ENCODE assay signal across 8 cellular contexts in genomic region chr1:9004731-9005708, GRCh38. TPM values are rescaled to one million over a fixed set of nuclear protein-coding genes. Genes with fewer than 3 reads are reported as not detected.
DNase-seq lines count a peak whose midpoint lies in the region; ATAC-seq, FAIRE-seq and TF ChIP-seq lines count a peak whose summit lies in the region.

No MANE protein-coding gene starts in this region.

- no peak for TF ChIP-seq POLR2A in GM12892 (IDR thresholded peaks at IDR 0.05; ENCODE audit: low read depth, low read length)

- no peak for ATAC-seq in HG02884 (IDR thresholded peaks at IDR 0.05; ENCODE audit: unreplicated experiment)

- H3K4me3 ChIP-seq in A673 (ENCODE audit: low read depth, low read length, poor library complexity, severe bottlenecking): no peak overlapping the region
- H3K4me3 ChIP-seq in liver (ENCODE audit: low read depth in 1 of 3, low read length in 3 of 3): no peak overlapping the region

- no peak overlapping the region for H3K9ac ChIP-seq in liver (ENCODE audit: low read depth in 1 of 2, low read length in 2 of 2)

- H3K4me1 ChIP-seq in A673 (ENCODE audit: insufficient read depth, low read length, poor library complexity, severe bottlenecking) (no peaks in the 10 kb centered on the region), liver (ENCODE audit: control insufficient read depth in 4 of 4, insufficient read depth in 4 of 4, low read length in 3 of 4) (no peaks in the 10 kb centered on the region)

- no peaks in the 10 kb centered on the region for H3K27me3 ChIP-seq in A673 (replicated peaks; ENCODE audit: insufficient read depth, low read depth, low read length, poor library complexity)
- no peaks in the 10 kb centered on the region for H3K27me3 ChIP-seq in liver (ENCODE audit: control insufficient read depth in 4 of 4, insufficient read depth in 4 of 4, low read length in 3 of 4)

- POLR2A ChIA-PET in A673 (lab: Charles Lee; ENCODE audit: low non-redundant PET): interaction anchor here (0.6 kb wide), 1 partner anchor 130 kb away, joined by 11 read pairs; no protein-coding TSS in a partner anchor

- 52% methylated on average over 28 of the region's 28 CpGs for WGBS in liver

- H3K36me3 ChIP-seq in A673 (ENCODE audit: insufficient read depth, low read length, poor library complexity, severe bottlenecking) (no peaks in the 10 kb centered on the region), liver (ENCODE audit: control insufficient read depth in 4 of 4, insufficient read depth in 3 of 4, low read depth in 1 of 4, low read length in 3 of 4) (no peaks in the 10 kb centered on the region)

- DNase-seq in A673 (ENCODE audit: low spot score) (peak; percentile 88), GM12892 (ENCODE audit: insufficient read length) (peak; percentile 84), NCI-H345 (lab: John Stamatoyannopoulos, UW) (peak; percentile 17), cerebellar cortex (ENCODE audit: low spot score) (peak; percentile 61)
- peak; percentile 71 to 80 for DNase-seq in activated CD4-positive, alpha-beta T cell treated with anti-CD3 and anti-CD28 coated beads for 4 hours
- DNase-seq in stimulated activated CD4-positive, alpha-beta T cell treated with anti-CD3 and anti-CD28 coated beads, Interleukin-4, amount 100 ng/mL, for 48 hours (ENCODE audit: low read depth in 2 of 2): peak; percentile 77 to 90

- TF ChIP-seq CTCF in A673 (conservative IDR thresholded peaks at IDR 0.05; ENCODE audit: low read depth, low read length): peak; percentile 96
- TF ChIP-seq CTCF in liver (IDR thresholded peaks at IDR 0.05; ENCODE audit: low read depth, low read length, missing input control): peak; percentile 87

- CTCF ChIA-PET in A673 (lab: Charles Lee): interaction anchor here (0.6 to 1.6 kb wide), 25 partner anchors 10 to 1030 kb away, joined by 3 to 38 read pairs (median 5); no protein-coding TSS in a partner anchor

- intact Hi-C loops in A673 (cut with micrococcal nuclease; ENCODE audit: unreplicated experiment): loop anchor here (5.0 kb wide), 2 partner anchors 88 to 97 kb away; no protein-coding TSS in a partner anchor

- FAIRE-seq in GM12892 (lab: Jason Lieb, UNC): peak; percentile 80

- H3K27ac ChIP-seq in A673 (ENCODE audit: low read depth, low read length, poor library complexity, severe bottlenecking) (no peak overlapping the region), liver (ENCODE audit: low read depth in 1 of 2, low read length in 2 of 2) (no peak overlapping the region)

- no TSS peak for BruUV-seq in A673 (replicated peaks; lab: Mats Ljungman, UMichigan)

- peak; percentile 78 to 87 for TF ChIP-seq RAD21 in liver (IDR thresholded peaks at IDR 0.05)

- H3K9me3 ChIP-seq in A673 (ENCODE audit: low read depth, low read length, poor library complexity, severe bottlenecking) (no peaks in the 10 kb centered on the region), liver (ENCODE audit: control insufficient read depth in 4 of 4, low read length in 3 of 4) (no peaks in the 10 kb centered on the region)

TF ChIP-seq in liver, 16 proteins besides CTCF, POLR2A, EP300 and RAD21:
- TF ChIP-seq FOXA2 (IDR thresholded peaks at IDR 0.05) (no peak), TAF1 (conservative IDR thresholded peaks at IDR 0.05) (no peak), SP1 (IDR thresholded peaks at IDR 0.05) (no peak), HNF4G (IDR thresholded peaks at IDR 0.05) (no peak), ZBTB33 (IDR thresholded peaks at IDR 0.05) (no peak), EGR1 (IDR thresholded peaks at IDR 0.05; ENCODE audit: low read depth in 2 of 2) (no peak), JUND (IDR thresholded peaks at IDR 0.05) (no peak), NR2F2 (IDR thresholded peaks at IDR 0.05) (no peak), RXRA (IDR thresholded peaks at IDR 0.05) (no peak)
- TF ChIP-seq, protein P1, sequence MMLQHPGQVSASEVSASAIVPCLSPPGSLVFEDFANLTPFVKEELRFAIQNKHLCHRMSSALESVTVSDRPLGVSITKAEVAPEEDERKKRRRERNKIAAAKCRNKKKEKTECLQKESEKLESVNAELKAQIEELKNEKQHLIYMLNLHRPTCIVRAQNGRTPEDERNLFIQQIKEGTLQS (IDR thresholded peaks at IDR 0.05): no peak

RNA-seq across cellular contexts. Expression of gene SLC2A7, which starts 21.2 kb away (rescaled TPM):
- total RNA-seq in A673 (2021): not detected in 2 replicates
- polyA plus RNA-seq in GM12892 (2012; ENCODE audit: missing spikeins): not detected
- not detected for total RNA-seq in liver
- polyA plus RNA-seq in liver: not detected

RNA-seq across cellular contexts. Expression of gene CA6, which starts 59.4 kb away (rescaled TPM):
- total RNA-seq in A673 (2021) (not detected in 2 replicates), liver (not detected)
- polyA plus RNA-seq in GM12892 (2012; ENCODE audit: missing spikeins): not detected
- not detected for polyA plus RNA-seq in liver

Comparison
In these comparisons a context has a peak if more than half of its experiments do, and no peak if none do; other contexts are left out.
1. DNase-seq: peak in every context shown above with its lines; median percentile 88 in A673; 84 in GM12892; 84 in stimulated activated CD4-positive, alpha-beta T cell treated with anti-CD3 and anti-CD28 coated beads, Interleukin-4, amount 100 ng/mL, for 48 hours; 76 in activated CD4-positive, alpha-beta T cell treated with anti-CD3 and anti-CD28 coated beads for 4 hours; 61 in cerebellar cortex; 17 in NCI-H345.